ENCODE assay signal across 31 cellular contexts in the genomic region with DNA sequence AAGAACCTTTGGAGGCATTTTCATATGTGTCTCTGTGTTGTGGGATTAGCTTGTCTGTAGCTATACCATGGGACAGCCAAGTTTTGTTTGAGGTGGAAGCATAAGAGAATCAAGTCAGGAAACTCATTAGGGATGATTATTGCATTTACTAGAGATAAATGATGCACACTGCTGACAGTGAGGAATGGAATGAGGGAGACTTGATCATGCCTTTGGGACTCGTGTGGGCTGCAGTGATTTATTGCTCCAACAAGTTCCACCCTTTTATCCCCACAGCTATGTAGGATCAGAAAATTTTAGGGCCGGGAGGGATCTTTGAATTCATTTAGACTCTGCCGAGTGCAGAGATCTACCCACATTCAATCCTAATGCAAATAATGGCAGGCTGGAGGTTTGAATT. TPM values are rescaled to one million over a fixed set of nuclear protein-coding genes. Genes with fewer than 3 reads are reported as not detected.
"Had no signal": no experiment of that assay in that cellular context is flagged by ENCODE, and none has a peak within 500 bp of the region (broad histone marks: within the 10 kb centered on the region; RNA-seq: fewer than 3 reads in every experiment).

No MANE protein-coding gene starts in this region.

- H3K4me1 Mint-ChIP-seq: activated CD4-positive, alpha-beta T cell treated with anti-CD3 and anti-CD28 coated beads for 36 hours; activated CD8-positive, alpha-beta memory T cell treated with anti-CD3 and anti-CD28 coated beads, Interleukin-2, amount 10 ng/mL, durations not matched to agents 7 days and 5 days; activated naive CD4-positive, alpha-beta T cell treated with anti-CD3 and anti-CD28 coated beads, Interleukin-2, amount 50 U/mL, for 24 hours; central memory CD8-positive, alpha-beta T cell; immature natural killer cell; naive B cell; stimulated activated naive B cell treated with anti-CD40 and anti-IgM and Interleukin-4, amounts not matched to agents 10 μg/mL and 1 μg/mL and 100 μg/mL, for 72 hours had no signal

- H3K4me3 ChIP-seq: breast epithelium, esophagus squamous epithelium, heart left ventricle, pancreas, psoas muscle, sigmoid colon, stomach, thyroid gland, upper lobe of left lung, vagina had no signal

- H3K27ac Mint-ChIP-seq: activated CD4-positive, alpha-beta T cell treated with anti-CD3 and anti-CD28 coated beads for 36 hours; activated CD8-positive, alpha-beta memory T cell treated with anti-CD3 and anti-CD28 coated beads, Interleukin-2, amount 10 ng/mL, durations not matched to agents 7 days and 5 days; activated CD8-positive, alpha-beta T cell treated with anti-CD3 and anti-CD28 coated beads, Interleukin-2, amount 10 ng/mL, durations not matched to agents 7 days and 5 days; activated naive CD4-positive, alpha-beta T cell treated with anti-CD3 and anti-CD28 coated beads, Interleukin-2, amount 50 U/mL, for 24 hours; activated T-helper 2 cell treated with anti-CD3 and anti-CD28 coated beads, Interferon-gamma antibody, Interleukin-2, Interleukin-4, amounts not matched to agents 10 μg/mL and 5 μg/mL and 100 μg/mL, durations not matched to agents 14 hours and 24 hours and 36 hours; immature natural killer cell; mesothelial cell of epicardium; naive B cell; nephron progenitor cell; stimulated activated naive B cell treated with anti-CD40 and anti-IgM and Interleukin-4, amounts not matched to agents 10 μg/mL and 1 μg/mL and 100 μg/mL, for 72 hours had no signal

- H3K36me3 Mint-ChIP-seq: activated CD8-positive, alpha-beta memory T cell treated with anti-CD3 and anti-CD28 coated beads, Interleukin-2, amount 10 ng/mL, durations not matched to agents 7 days and 5 days; activated naive CD4-positive, alpha-beta T cell treated with anti-CD3 and anti-CD28 coated beads, Interleukin-2, amount 50 U/mL, for 24 hours; mesothelial cell of epicardium; naive B cell; stimulated activated naive B cell treated with anti-CD40 and anti-IgM and Interleukin-4, amounts not matched to agents 10 μg/mL and 1 μg/mL and 100 μg/mL, for 72 hours had no signal

- DNase-seq: activated CD4-positive, alpha-beta T cell treated with anti-CD3 and anti-CD28 coated beads for 36 hours; activated CD4-positive, CD25-positive, alpha-beta regulatory T cell; activated CD8-positive, alpha-beta memory T cell treated with anti-CD3 and anti-CD28 coated beads, Interleukin-2, amount 10 ng/mL, durations not matched to agents 7 days and 5 days; activated CD8-positive, alpha-beta T cell treated with anti-CD3 and anti-CD28 coated beads, Interleukin-2, amount 10 ng/mL, durations not matched to agents 7 days and 5 days; activated T-cell treated with anti-CD3 and anti-CD28 coated beads, Interleukin-2, amount 50 U/mL, for 48 hours; dermis blood vessel endothelial cell; effector CD4-positive, alpha-beta T cell; esophagus squamous epithelium; heart left ventricle; hypothalamus; immature natural killer cell; kidney; left colon; naive B cell; nephron progenitor cell; pancreas; psoas muscle; sigmoid colon; stimulated activated CD4-positive, alpha-beta T cell treated with anti-CD3 and anti-CD28 coated beads, Interleukin-15, amount 100 ng/mL, for 24 hours; stimulated activated CD4-positive, alpha-beta T cell treated with anti-CD3 and anti-CD28 coated beads, Interleukin-2, amount 100 ng/mL, for 24 hours; stimulated activated naive B cell treated with anti-CD40 and anti-IgM and Interleukin-4, amounts not matched to agents 10 μg/mL and 1 μg/mL and 100 μg/mL, for 72 hours; stomach; thyroid gland; upper lobe of left lung had no signal

- H3K27me3 Mint-ChIP-seq: activated CD4-positive, alpha-beta T cell treated with anti-CD3 and anti-CD28 coated beads for 36 hours; activated CD8-positive, alpha-beta memory T cell treated with anti-CD3 and anti-CD28 coated beads, Interleukin-2, amount 10 ng/mL, durations not matched to agents 7 days and 5 days; activated naive CD4-positive, alpha-beta T cell treated with anti-CD3 and anti-CD28 coated beads, Interleukin-2, amount 50 U/mL, for 24 hours; central memory CD8-positive, alpha-beta T cell; naive B cell; stimulated activated naive B cell treated with anti-CD40 and anti-IgM and Interleukin-4, amounts not matched to agents 10 μg/mL and 1 μg/mL and 100 μg/mL, for 72 hours had no signal

- ATAC-seq: activated CD4-positive, alpha-beta T cell treated with anti-CD3 and anti-CD28 coated beads for 36 hours; activated CD8-positive, alpha-beta memory T cell treated with anti-CD3 and anti-CD28 coated beads, Interleukin-2, amount 10 ng/mL, durations not matched to agents 7 days and 5 days; activated CD8-positive, alpha-beta T cell treated with anti-CD3 and anti-CD28 coated beads, Interleukin-2, amount 10 ng/mL, durations not matched to agents 7 days and 5 days; heart left ventricle; left colon; pancreas; psoas muscle; stimulated activated naive B cell treated with anti-CD40 and anti-IgM and Interleukin-4, amounts not matched to agents 10 μg/mL and 1 μg/mL and 100 μg/mL, for 72 hours had no signal

- H3K4me3 Mint-ChIP-seq: activated CD4-positive, alpha-beta T cell treated with anti-CD3 and anti-CD28 coated beads for 36 hours; activated CD8-positive, alpha-beta memory T cell treated with anti-CD3 and anti-CD28 coated beads, Interleukin-2, amount 10 ng/mL, durations not matched to agents 7 days and 5 days; activated CD8-positive, alpha-beta T cell treated with anti-CD3 and anti-CD28 coated beads, Interleukin-2, amount 10 ng/mL, durations not matched to agents 7 days and 5 days; activated naive CD4-positive, alpha-beta T cell treated with anti-CD3 and anti-CD28 coated beads, Interleukin-2, amount 50 U/mL, for 24 hours; central memory CD8-positive, alpha-beta T cell; immature natural killer cell; mesothelial cell of epicardium; naive B cell; nephron progenitor cell; stimulated activated naive B cell treated with anti-CD40 and anti-IgM and Interleukin-4, amounts not matched to agents 10 μg/mL and 1 μg/mL and 100 μg/mL, for 72 hours had no signal

RNA-seq across cellular contexts. Expression of a gene that starts 16.3 kb away (rescaled TPM):
- total RNA-seq: activated CD4-positive, alpha-beta T cell treated with anti-CD3 and anti-CD28 coated beads for 36 hours; activated CD8-positive, alpha-beta memory T cell treated with anti-CD3 and anti-CD28 coated beads, Interleukin-2, amount 10 ng/mL, durations not matched to agents 7 days and 5 days; activated CD8-positive, alpha-beta T cell treated with anti-CD3 and anti-CD28 coated beads, Interleukin-2, amount 10 ng/mL, durations not matched to agents 7 days and 5 days; activated T-helper 2 cell treated with anti-CD3 and anti-CD28 coated beads, Interferon-gamma antibody, Interleukin-2, Interleukin-4, amounts not matched to agents 10 μg/mL and 5 μg/mL and 100 μg/mL, durations not matched to agents 14 hours and 24 hours and 36 hours; T-helper 2 cell treated with Interferon-gamma antibody and Interleukin-4, amounts not matched to agents 100 ng/mL and 5 ng/mL, for 36 hours had no signal
